In genomic region chr3:161220850-161221753, GRCh38 we compare ENCODE assay signal across 1 cellular context.
A peak's percentile ranks its signal among the peaks of the same experiment; 100 is the strongest.
TF ChIP-seq lines count a peak whose summit lies in the region.

Gene NMD3 (plus strand): TSS chr3:161221311. CDS start chr3:161222014, 703 bp downstream.

TF ChIP-seq in HepG2, 621 proteins besides CTCF, POLR2A, EP300 and RAD21 (continued from another document and continues in another):
- TF ChIP-seq, protein P1, sequence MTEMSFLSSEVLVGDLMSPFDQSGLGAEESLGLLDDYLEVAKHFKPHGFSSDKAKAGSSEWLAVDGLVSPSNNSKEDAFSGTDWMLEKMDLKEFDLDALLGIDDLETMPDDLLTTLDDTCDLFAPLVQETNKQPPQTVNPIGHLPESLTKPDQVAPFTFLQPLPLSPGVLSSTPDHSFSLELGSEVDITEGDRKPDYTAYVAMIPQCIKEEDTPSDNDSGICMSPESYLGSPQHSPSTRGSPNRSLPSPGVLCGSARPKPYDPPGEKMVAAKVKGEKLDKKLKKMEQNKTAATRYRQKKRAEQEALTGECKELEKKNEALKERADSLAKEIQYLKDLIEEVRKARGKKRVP (CRISPR knock-in tag; IDR thresholded peaks at IDR 0.05): peak in 1 of 2 experiments; percentile 60; a peak in 1 of 4 replicates
- TF ChIP-seq, protein P2, sequence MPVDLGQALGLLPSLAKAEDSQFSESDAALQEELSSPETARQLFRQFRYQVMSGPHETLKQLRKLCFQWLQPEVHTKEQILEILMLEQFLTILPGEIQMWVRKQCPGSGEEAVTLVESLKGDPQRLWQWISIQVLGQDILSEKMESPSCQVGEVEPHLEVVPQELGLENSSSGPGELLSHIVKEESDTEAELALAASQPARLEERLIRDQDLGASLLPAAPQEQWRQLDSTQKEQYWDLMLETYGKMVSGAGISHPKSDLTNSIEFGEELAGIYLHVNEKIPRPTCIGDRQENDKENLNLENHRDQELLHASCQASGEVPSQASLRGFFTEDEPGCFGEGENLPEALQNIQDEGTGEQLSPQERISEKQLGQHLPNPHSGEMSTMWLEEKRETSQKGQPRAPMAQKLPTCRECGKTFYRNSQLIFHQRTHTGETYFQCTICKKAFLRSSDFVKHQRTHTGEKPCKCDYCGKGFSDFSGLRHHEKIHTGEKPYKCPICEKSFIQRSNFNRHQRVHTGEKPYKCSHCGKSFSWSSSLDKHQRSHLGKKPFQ (CRISPR knock-in tag; IDR thresholded peaks at IDR 0.05; ENCODE audit: insufficient replicate concordance): peak; percentile 29
- TF ChIP-seq, protein P3, sequence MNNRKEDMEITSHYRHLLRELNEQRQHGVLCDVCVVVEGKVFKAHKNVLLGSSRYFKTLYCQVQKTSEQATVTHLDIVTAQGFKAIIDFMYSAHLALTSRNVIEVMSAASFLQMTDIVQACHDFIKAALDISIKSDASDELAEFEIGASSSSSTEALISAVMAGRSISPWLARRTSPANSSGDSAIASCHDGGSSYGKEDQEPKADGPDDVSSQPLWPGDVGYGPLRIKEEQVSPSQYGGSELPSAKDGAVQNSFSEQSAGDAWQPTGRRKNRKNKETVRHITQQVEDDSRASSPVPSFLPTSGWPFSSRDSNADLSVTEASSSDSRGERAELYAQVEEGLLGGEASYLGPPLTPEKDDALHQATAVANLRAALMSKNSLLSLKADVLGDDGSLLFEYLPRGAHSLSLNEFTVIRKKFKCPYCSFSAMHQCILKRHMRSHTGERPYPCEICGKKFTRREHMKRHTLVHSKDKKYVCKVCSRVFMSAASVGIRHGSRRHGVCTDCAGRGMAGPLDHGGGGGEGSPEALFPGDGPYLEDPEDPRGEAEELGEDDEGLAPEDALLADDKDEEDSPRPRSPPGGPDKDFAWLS (CRISPR knock-in tag; IDR thresholded peaks at IDR 0.05; ENCODE audit: borderline replicate concordance): no peak
- TF ChIP-seq, protein P4, sequence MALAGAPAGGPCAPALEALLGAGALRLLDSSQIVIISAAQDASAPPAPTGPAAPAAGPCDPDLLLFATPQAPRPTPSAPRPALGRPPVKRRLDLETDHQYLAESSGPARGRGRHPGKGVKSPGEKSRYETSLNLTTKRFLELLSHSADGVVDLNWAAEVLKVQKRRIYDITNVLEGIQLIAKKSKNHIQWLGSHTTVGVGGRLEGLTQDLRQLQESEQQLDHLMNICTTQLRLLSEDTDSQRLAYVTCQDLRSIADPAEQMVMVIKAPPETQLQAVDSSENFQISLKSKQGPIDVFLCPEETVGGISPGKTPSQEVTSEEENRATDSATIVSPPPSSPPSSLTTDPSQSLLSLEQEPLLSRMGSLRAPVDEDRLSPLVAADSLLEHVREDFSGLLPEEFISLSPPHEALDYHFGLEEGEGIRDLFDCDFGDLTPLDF (CRISPR knock-in tag; IDR thresholded peaks at IDR 0.05): no peak
- TF ChIP-seq ZFY (CRISPR knock-in tag; IDR thresholded peaks at IDR 0.05) (peak; percentile 90), CENPT (CRISPR knock-in tag; IDR thresholded peaks at IDR 0.05; ENCODE audit: low read depth) (no peak), ZNF772 (CRISPR knock-in tag; IDR thresholded peaks at IDR 0.05) (peak; percentile 80; the same call in 1 of the 2 replicates), NFKBIZ (CRISPR knock-in tag; IDR thresholded peaks at IDR 0.05) (no peak), HNF1B (CRISPR knock-in tag; IDR thresholded peaks at IDR 0.05) (peak; percentile 75; the same call in 1 of the 2 replicates), FOSL1 (CRISPR knock-in tag; IDR thresholded peaks at IDR 0.05; ENCODE audit: borderline replicate concordance) (no peak), DNMT1 (CRISPR knock-in tag; IDR thresholded peaks at IDR 0.05) (no peak), ZBTB8A (CRISPR knock-in tag; IDR thresholded peaks at IDR 0.05; ENCODE audit: borderline replicate concordance, low read depth) (peak; percentile 55; the same call in 1 of the 2 replicates), SKI (IDR thresholded peaks at IDR 0.05; ENCODE audit: partially characterized antibody) (no peak), BORCS8-MEF2B (CRISPR knock-in tag; IDR thresholded peaks at IDR 0.05) (no peak; the same call in 1 of the 2 replicates), CCDC6 (CRISPR knock-in tag; IDR thresholded peaks at IDR 0.05) (no peak), TRIM24 (CRISPR knock-in tag; IDR thresholded peaks at IDR 0.05) (no peak), SRSF1 (optimal IDR thresholded peaks at IDR 0.05; ENCODE audit: low read depth, low read length) (peak; percentile 83), KDM3A (CRISPR knock-in tag; IDR thresholded peaks at IDR 0.05; ENCODE audit: low read depth) (no peak), CBX1 (IDR thresholded peaks at IDR 0.05; ENCODE audit: low read depth) (peak; percentile 47), ZNF253 (CRISPR knock-in tag; IDR thresholded peaks at IDR 0.05; ENCODE audit: borderline replicate concordance) (no peak), KDM4B (CRISPR knock-in tag; IDR thresholded peaks at IDR 0.05) (no peak), CENPX (CRISPR knock-in tag; IDR thresholded peaks at IDR 0.05) (no peak), XRCC5 (optimal IDR thresholded peaks at IDR 0.05; ENCODE audit: low read length) (no peak), ISL2 (CRISPR knock-in tag; IDR thresholded peaks at IDR 0.05) (0 out of 2 replicates have a peak, but pooled peaks have one; percentile 56), KLF12 (CRISPR knock-in tag; IDR thresholded peaks at IDR 0.05; ENCODE audit: borderline replicate concordance) (0 out of 2 replicates have a peak, but pooled peaks have one; percentile 13), ZNF580 (CRISPR knock-in tag; IDR thresholded peaks at IDR 0.05; ENCODE audit: borderline replicate concordance, low read depth) (peak; percentile 72; the same call in 1 of the 2 replicates), MXD1 (CRISPR knock-in tag; IDR thresholded peaks at IDR 0.05) (peak; percentile 65; the same call in 1 of the 2 replicates), ZNF784 (CRISPR knock-in tag; IDR thresholded peaks at IDR 0.05; ENCODE audit: borderline replicate concordance) (0 out of 2 replicates have a peak, but pooled peaks have one; percentile 31), ZNF282 (IDR thresholded peaks at IDR 0.05; ENCODE audit: partially characterized antibody) (no peak), SRY (CRISPR knock-in tag; IDR thresholded peaks at IDR 0.05) (peak; percentile 76; the same call in 1 of the 2 replicates), ZNF230 (CRISPR knock-in tag; IDR thresholded peaks at IDR 0.05) (peak; percentile 56; the same call in 1 of the 2 replicates), HNRNPL (IDR thresholded peaks at IDR 0.05; ENCODE audit: low read depth, low read length) (peak; percentile 57; the same call in 1 of the 2 replicates), TARDBP (CRISPR knock-in tag; IDR thresholded peaks at IDR 0.05) (peak; percentile 68), TAF15 (IDR thresholded peaks at IDR 0.05; ENCODE audit: low read depth, low read length, poor library complexity, severe bottlenecking) (no peak), ZFP62 (CRISPR knock-in tag; IDR thresholded peaks at IDR 0.05) (no peak)
- TF ChIP-seq, protein P5, sequence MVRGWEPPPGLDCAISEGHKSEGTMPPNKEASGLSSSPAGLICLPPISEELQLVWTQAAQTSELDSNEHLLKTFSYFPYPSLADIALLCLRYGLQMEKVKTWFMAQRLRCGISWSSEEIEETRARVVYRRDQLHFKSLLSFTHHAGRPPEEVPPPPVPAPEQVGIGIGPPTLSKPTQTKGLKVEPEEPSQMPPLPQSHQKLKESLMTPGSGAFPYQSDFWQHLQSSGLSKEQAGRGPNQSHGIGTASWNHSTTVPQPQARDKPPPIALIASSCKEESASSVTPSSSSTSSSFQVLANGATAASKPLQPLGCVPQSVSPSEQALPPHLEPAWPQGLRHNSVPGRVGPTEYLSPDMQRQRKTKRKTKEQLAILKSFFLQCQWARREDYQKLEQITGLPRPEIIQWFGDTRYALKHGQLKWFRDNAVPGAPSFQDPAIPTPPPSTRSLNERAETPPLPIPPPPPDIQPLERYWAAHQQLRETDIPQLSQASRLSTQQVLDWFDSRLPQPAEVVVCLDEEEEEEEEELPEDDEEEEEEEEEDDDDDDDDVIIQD (CRISPR knock-in tag; IDR thresholded peaks at IDR 0.05; ENCODE audit: low read depth): peak; percentile 89
- TF ChIP-seq, protein P6, sequence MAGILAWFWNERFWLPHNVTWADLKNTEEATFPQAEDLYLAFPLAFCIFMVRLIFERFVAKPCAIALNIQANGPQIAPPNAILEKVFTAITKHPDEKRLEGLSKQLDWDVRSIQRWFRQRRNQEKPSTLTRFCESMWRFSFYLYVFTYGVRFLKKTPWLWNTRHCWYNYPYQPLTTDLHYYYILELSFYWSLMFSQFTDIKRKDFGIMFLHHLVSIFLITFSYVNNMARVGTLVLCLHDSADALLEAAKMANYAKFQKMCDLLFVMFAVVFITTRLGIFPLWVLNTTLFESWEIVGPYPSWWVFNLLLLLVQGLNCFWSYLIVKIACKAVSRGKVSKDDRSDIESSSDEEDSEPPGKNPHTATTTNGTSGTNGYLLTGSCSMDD (CRISPR knock-in tag; IDR thresholded peaks at IDR 0.05): no peak
- TF ChIP-seq, protein P7, sequence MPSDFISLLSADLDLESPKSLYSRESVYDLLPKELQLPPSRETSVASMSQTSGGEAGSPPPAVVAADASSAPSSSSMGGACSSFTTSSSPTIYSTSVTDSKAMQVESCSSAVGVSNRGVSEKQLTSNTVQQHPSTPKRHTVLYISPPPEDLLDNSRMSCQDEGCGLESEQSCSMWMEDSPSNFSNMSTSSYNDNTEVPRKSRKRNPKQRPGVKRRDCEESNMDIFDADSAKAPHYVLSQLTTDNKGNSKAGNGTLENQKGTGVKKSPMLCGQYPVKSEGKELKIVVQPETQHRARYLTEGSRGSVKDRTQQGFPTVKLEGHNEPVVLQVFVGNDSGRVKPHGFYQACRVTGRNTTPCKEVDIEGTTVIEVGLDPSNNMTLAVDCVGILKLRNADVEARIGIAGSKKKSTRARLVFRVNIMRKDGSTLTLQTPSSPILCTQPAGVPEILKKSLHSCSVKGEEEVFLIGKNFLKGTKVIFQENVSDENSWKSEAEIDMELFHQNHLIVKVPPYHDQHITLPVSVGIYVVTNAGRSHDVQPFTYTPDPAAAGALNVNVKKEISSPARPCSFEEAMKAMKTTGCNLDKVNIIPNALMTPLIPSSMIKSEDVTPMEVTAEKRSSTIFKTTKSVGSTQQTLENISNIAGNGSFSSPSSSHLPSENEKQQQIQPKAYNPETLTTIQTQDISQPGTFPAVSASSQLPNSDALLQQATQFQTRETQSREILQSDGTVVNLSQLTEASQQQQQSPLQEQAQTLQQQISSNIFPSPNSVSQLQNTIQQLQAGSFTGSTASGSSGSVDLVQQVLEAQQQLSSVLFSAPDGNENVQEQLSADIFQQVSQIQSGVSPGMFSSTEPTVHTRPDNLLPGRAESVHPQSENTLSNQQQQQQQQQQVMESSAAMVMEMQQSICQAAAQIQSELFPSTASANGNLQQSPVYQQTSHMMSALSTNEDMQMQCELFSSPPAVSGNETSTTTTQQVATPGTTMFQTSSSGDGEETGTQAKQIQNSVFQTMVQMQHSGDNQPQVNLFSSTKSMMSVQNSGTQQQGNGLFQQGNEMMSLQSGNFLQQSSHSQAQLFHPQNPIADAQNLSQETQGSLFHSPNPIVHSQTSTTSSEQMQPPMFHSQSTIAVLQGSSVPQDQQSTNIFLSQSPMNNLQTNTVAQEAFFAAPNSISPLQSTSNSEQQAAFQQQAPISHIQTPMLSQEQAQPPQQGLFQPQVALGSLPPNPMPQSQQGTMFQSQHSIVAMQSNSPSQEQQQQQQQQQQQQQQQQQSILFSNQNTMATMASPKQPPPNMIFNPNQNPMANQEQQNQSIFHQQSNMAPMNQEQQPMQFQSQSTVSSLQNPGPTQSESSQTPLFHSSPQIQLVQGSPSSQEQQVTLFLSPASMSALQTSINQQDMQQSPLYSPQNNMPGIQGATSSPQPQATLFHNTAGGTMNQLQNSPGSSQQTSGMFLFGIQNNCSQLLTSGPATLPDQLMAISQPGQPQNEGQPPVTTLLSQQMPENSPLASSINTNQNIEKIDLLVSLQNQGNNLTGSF (CRISPR knock-in tag; IDR thresholded peaks at IDR 0.05): no peak
- TF ChIP-seq, protein P8, sequence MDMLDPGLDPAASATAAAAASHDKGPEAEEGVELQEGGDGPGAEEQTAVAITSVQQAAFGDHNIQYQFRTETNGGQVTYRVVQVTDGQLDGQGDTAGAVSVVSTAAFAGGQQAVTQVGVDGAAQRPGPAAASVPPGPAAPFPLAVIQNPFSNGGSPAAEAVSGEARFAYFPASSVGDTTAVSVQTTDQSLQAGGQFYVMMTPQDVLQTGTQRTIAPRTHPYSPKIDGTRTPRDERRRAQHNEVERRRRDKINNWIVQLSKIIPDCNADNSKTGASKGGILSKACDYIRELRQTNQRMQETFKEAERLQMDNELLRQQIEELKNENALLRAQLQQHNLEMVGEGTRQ (IDR thresholded peaks at IDR 0.05; ENCODE audit: low read depth, low read length): no peak
- TF ChIP-seq, protein P8 (CRISPR knock-in tag; IDR thresholded peaks at IDR 0.05; ENCODE audit: borderline replicate concordance): no peak
- TF ChIP-seq, protein P9, sequence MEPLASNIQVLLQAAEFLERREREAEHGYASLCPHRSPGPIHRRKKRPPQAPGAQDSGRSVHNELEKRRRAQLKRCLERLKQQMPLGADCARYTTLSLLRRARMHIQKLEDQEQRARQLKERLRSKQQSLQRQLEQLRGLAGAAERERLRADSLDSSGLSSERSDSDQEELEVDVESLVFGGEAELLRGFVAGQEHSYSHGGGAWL (CRISPR knock-in tag; IDR thresholded peaks at IDR 0.05): 0 out of 2 replicates have a peak, but pooled peaks have one; percentile 18
